In genomic region chr20:35171753-35172433, GRCh38 we compare ENCODE assay signal across 8 cellular contexts. TPM values are rescaled to one million over a fixed set of nuclear protein-coding genes. Genes with fewer than 3 reads are reported as not detected.
DNase-seq lines count a peak whose midpoint lies in the region; ATAC-seq and TF ChIP-seq lines count a peak whose summit lies in the region.

Gene PROCR, plus strand, starts transcription at chr20:35172072. Its CDS starts 83 bp downstream, at chr20:35172155.

- H3K27me3 Mint-ChIP-seq in activated T-cell treated with anti-CD3 and anti-CD28 coated beads, Interleukin-2, amount 50 U/mL, for 4 hours (ENCODE audit: low read depth), result no peaks in the 10 kb centered on the region
- no peaks in the 10 kb centered on the region for H3K27me3 Mint-ChIP-seq in activated naive CD8-positive, alpha-beta T cell treated with anti-CD3 and anti-CD28 coated beads for 36 hours
- peaks cover 4% of the 10 kb centered on the region for H3K27me3 Mint-ChIP-seq in neural progenitor cell (ENCODE audit: insufficient read depth, low read depth)

- no peak for DNase-seq in activated T-cell treated with anti-CD3 and anti-CD28 coated beads, Interleukin-2, amount 50 U/mL, for 4 hours
- no peak for DNase-seq in activated T-cell treated with anti-CD3 and anti-CD28 coated beads for 4 hours
- peak; percentile 54 for DNase-seq in NCI-H510A (lab: John Stamatoyannopoulos, UW)
- peak; percentile 17 for DNase-seq in activated naive CD8-positive, alpha-beta T cell treated with anti-CD3 and anti-CD28 coated beads for 36 hours
- peak; percentile 63 for DNase-seq in glomerular endothelial cell (ENCODE audit: extremely low read depth, low read depth, low spot score)
- peak; percentile 60 for DNase-seq in neural progenitor cell (ENCODE audit: low spot score)
- DNase-seq in NCI-H1048 (lab: John Stamatoyannopoulos, UW), result no peak

- H3K36me3 ChIP-seq in neural progenitor cell, result no peaks in the 10 kb centered on the region

- no peak within 1 kb of the TSS for H3K27ac Mint-ChIP-seq in activated naive CD8-positive, alpha-beta T cell treated with anti-CD3 and anti-CD28 coated beads for 36 hours
- H3K27ac Mint-ChIP-seq in neural progenitor cell, result no peak within 1 kb of the TSS

- no peaks in the 10 kb centered on the region for H4K20me1 ChIP-seq in neural progenitor cell (ENCODE audit: low read depth)

- peaks cover 7% of the 10 kb centered on the region for H3F3A ChIP-seq in neural progenitor cell (ENCODE audit: low read depth)

- peak; percentile 85 for ATAC-seq in activated T-cell treated with anti-CD3 and anti-CD28 coated beads, Interleukin-2, amount 50 U/mL, for 4 hours
- ATAC-seq in HG03469 (IDR thresholded peaks at IDR 0.05; ENCODE audit: unreplicated experiment), result no peak

- H3K9me3 Mint-ChIP-seq in activated T-cell treated with anti-CD3 and anti-CD28 coated beads, Interleukin-2, amount 50 U/mL, for 4 hours, result no peaks in the 10 kb centered on the region
- H3K9me3 Mint-ChIP-seq in activated naive CD8-positive, alpha-beta T cell treated with anti-CD3 and anti-CD28 coated beads for 36 hours, result no peaks in the 10 kb centered on the region
- peaks cover 3% of the 10 kb centered on the region for H3K9me3 Mint-ChIP-seq in neural progenitor cell

- H3K4me2 ChIP-seq in neural progenitor cell, result peak within 1 kb of the TSS; percentile 66

- H3K4me1 Mint-ChIP-seq in activated T-cell treated with anti-CD3 and anti-CD28 coated beads, Interleukin-2, amount 50 U/mL, for 4 hours (ENCODE audit: low read depth), result peaks cover 14% of the 10 kb centered on the region
- H3K4me1 Mint-ChIP-seq in activated naive CD8-positive, alpha-beta T cell treated with anti-CD3 and anti-CD28 coated beads for 36 hours, result peaks cover 17% of the 10 kb centered on the region
- H3K4me1 Mint-ChIP-seq in neural progenitor cell, result peaks cover 13% of the 10 kb centered on the region

- H3K27me3 ChIP-seq in neural progenitor cell, result no peaks in the 10 kb centered on the region

- peaks cover 8% of the 10 kb centered on the region for H3K4me1 ChIP-seq in neural progenitor cell

- TF ChIP-seq CTCF in neural progenitor cell (IDR thresholded peaks at IDR 0.05), result no peak

- peak within 1 kb of the TSS; percentile 50 for H2AFZ ChIP-seq in neural progenitor cell (replicated peaks)

- no peaks in the 10 kb centered on the region for H3K9me3 ChIP-seq in neural progenitor cell (ENCODE audit: low read depth)

- peak within 1 kb of the TSS; percentile 77 for H3K4me3 Mint-ChIP-seq in activated T-cell treated with anti-CD3 and anti-CD28 coated beads, Interleukin-2, amount 50 U/mL, for 4 hours
- H3K4me3 Mint-ChIP-seq in activated naive CD8-positive, alpha-beta T cell treated with anti-CD3 and anti-CD28 coated beads for 36 hours, result peak within 1 kb of the TSS; percentile 82
- H3K4me3 Mint-ChIP-seq in neural progenitor cell, result peak within 1 kb of the TSS; percentile 38

- H3K27ac ChIP-seq in neural progenitor cell, result no peak within 1 kb of the TSS

- peaks cover 2% of the 10 kb centered on the region for H3K36me3 Mint-ChIP-seq in activated T-cell treated with anti-CD3 and anti-CD28 coated beads, Interleukin-2, amount 50 U/mL, for 4 hours (ENCODE audit: insufficient read depth)
- H3K36me3 Mint-ChIP-seq in activated naive CD8-positive, alpha-beta T cell treated with anti-CD3 and anti-CD28 coated beads for 36 hours, result peaks cover 3% of the 10 kb centered on the region
- H3K36me3 Mint-ChIP-seq in neural progenitor cell, result no peaks in the 10 kb centered on the region

- H3K4me3 ChIP-seq in neural progenitor cell, result peak within 1 kb of the TSS; percentile 31

- no peaks in the 10 kb centered on the region for H3K79me2 ChIP-seq in neural progenitor cell (ENCODE audit: low read depth)

- no peak within 1 kb of the TSS for H3K9ac ChIP-seq in neural progenitor cell

RNA-seq across cellular contexts. Expression of gene PROCR, which starts in this region (rescaled TPM):
- total RNA-seq in activated T-cell treated with anti-CD3 and anti-CD28 coated beads, Interleukin-2, amount 50 U/mL, for 4 hours, result 1 to 10 TPM; 1.1 to 1.4 (median 1.2) TPM
- total RNA-seq in activated naive CD8-positive, alpha-beta T cell treated with anti-CD3 and anti-CD28 coated beads for 36 hours, result 1 to 10 TPM; 4.4 to 4.5 TPM
- total RNA-seq in glomerular endothelial cell (92.8 and 185 TPM in 2 replicates), neural progenitor cell (ENCODE audit: low replicate concordance) (3.1 and 4.6 TPM in 2 replicates)

Comparison
In these comparisons a context has a peak if more than half of its experiments do, and no peak if none do; other contexts are left out.
1. RNA of gene PROCR (total RNA-seq): 92.8 to 185 TPM in glomerular endothelial cell; 4.4 to 4.5 TPM in activated naive CD8-positive, alpha-beta T cell treated with anti-CD3 and anti-CD28 coated beads for 36 hours, 3.1 to 4.6 TPM in neural progenitor cell and 1.1 to 1.4 TPM in activated T-cell treated with anti-CD3 and anti-CD28 coated beads, Interleukin-2, amount 50 U/mL, for 4 hours; every median in the first group is over 10 times any median in the second.
2. DNase-seq: peak in NCI-H510A (single experiment), activated naive CD8-positive, alpha-beta T cell treated with anti-CD3 and anti-CD28 coated beads for 36 hours (single experiment), glomerular endothelial cell (single experiment) and neural progenitor cell (single experiment); none in activated T-cell treated with anti-CD3 and anti-CD28 coated beads, Interleukin-2, amount 50 U/mL, for 4 hours (single experiment), activated T-cell treated with anti-CD3 and anti-CD28 coated beads for 4 hours (single experiment) and NCI-H1048 (single experiment).
3. Peak in every context shown above with its lines, with median percentiles within 50 percentile points of each other: H3K4me3 Mint-ChIP-seq.